ENCODE assay signal across 18 cellular contexts in genomic region chr7:84027678-84028077, GRCh38.
"Had no signal": no experiment of that assay in that cellular context is flagged by ENCODE, and none has a peak within 500 bp of the region (broad histone marks: within the 10 kb centered on the region; RNA-seq: fewer than 3 reads in every experiment).

No MANE protein-coding gene starts in this region.

- H3K36me3 ChIP-seq: SJCRH30 had no signal

- ATAC-seq: Right ventricle myocardium inferior, SK-N-SH treated with all-trans-retinoic acid at 6 μM for 48 hours had no signal

- H3K27ac ChIP-seq: HL-60, KMS-11, SJCRH30 had no signal

- H3K4me3 ChIP-seq: SJCRH30 had no signal

- H3K27me3 ChIP-seq: SJCRH30 had no signal

- DNase-seq: Kasumi-1, MM.1S, NCI-H1092 treated with DMSO at 0.1 percent for 48 hours, NCI-H1436, NCI-H1694, NCI-H187 treated with DMSO at 0.1 percent for 48 hours, NCI-H2029 treated with DMSO at 0.1 percent for 48 hours, NCI-H2171 treated with DMSO at 0.1 percent for 48 hours, NCI-H345, NCI-H446 treated with DMSO at 0.1 percent for 48 hours, NCI-H510A treated with DMSO at 0.1 percent for 48 hours, NCI-H526, SHP77 treated with DMSO at 0.1 percent for 48 hours, SJCRH30 had no signal

- H3K9ac ChIP-seq: KMS-11 had no signal

- H3K4me2 ChIP-seq: KMS-11 had no signal
